In genomic region chr1:206538901-206539655, GRCh38 we compare ENCODE assay signal across 21 cellular contexts.
"Had no signal": no experiment of that assay in that cellular context is flagged by ENCODE, and none has a peak within 500 bp of the region (broad histone marks: within the 10 kb centered on the region; RNA-seq: fewer than 3 reads in every experiment).

No MANE protein-coding gene starts in this region.

- H3K9me3 Mint-ChIP-seq: activated naive CD4-positive, alpha-beta T cell treated with anti-CD3 and anti-CD28 coated beads, Interleukin-2, amount 10 ng/mL, durations not matched to agents 7 days and 5 days; activated naive CD8-positive, alpha-beta T cell treated with anti-CD3 and anti-CD28 coated beads, Interleukin-2, amount 50 U/mL, for 24 hours; naive thymus-derived CD4-positive, alpha-beta T cell; neural progenitor cell had no signal

- H3K27me3 ChIP-seq: gastrocnemius medialis, neural progenitor cell, testis had no signal

- H3K4me3 Mint-ChIP-seq: activated naive CD4-positive, alpha-beta T cell treated with anti-CD3 and anti-CD28 coated beads, Interleukin-2, amount 10 ng/mL, durations not matched to agents 7 days and 5 days; activated naive CD8-positive, alpha-beta T cell treated with anti-CD3 and anti-CD28 coated beads, Interleukin-2, amount 50 U/mL, for 24 hours; naive thymus-derived CD4-positive, alpha-beta T cell; neural progenitor cell had no signal

- ATAC-seq: gastrocnemius medialis; mucosa of descending colon; naive thymus-derived CD4-positive, alpha-beta T cell; psoas muscle had no signal

- H3K9me3 ChIP-seq: gastrocnemius medialis, mucosa of descending colon, psoas muscle, testis had no signal

- H3K27ac ChIP-seq: gastrocnemius medialis, neural progenitor cell, psoas muscle, testis had no signal

- H3K4me3 ChIP-seq: gastrocnemius medialis, mucosa of descending colon, neural progenitor cell, psoas muscle, smooth muscle cell, testis had no signal

- H3K27me3 Mint-ChIP-seq: activated naive CD8-positive, alpha-beta T cell treated with anti-CD3 and anti-CD28 coated beads, Interleukin-2, amount 50 U/mL, for 24 hours; naive thymus-derived CD4-positive, alpha-beta T cell had no signal

- DNase-seq: activated CD4-positive, CD25-positive, alpha-beta regulatory T cell treated with anti-CD3 and anti-CD28 coated beads, Interleukin-2, amount 50 U/mL, for 72 hours; activated CD8-positive, alpha-beta memory T cell treated with anti-CD3 and anti-CD28 coated beads for 24 hours; activated CD8-positive, alpha-beta memory T cell treated with anti-CD3 and anti-CD28 coated beads, Interleukin-2, amount 50 U/mL, for 48 hours; activated effector memory CD4-positive, alpha-beta T cell treated with Interleukin-2 at 50 U/mL for 16 hours; activated naive CD8-positive, alpha-beta T cell treated with anti-CD3 and anti-CD28 coated beads, Interleukin-2, amount 50 U/mL, for 24 hours; aorta; cerebellar nuclear complex; cortex of kidney; effector CD4-positive, alpha-beta T cell; gastrocnemius medialis; kidney; mucosa of descending colon; naive thymus-derived CD4-positive, alpha-beta T cell; psoas muscle; stimulated activated CD4-positive, alpha-beta T cell treated with anti-CD3 and anti-CD28 coated beads, Interleukin-4, amount 100 ng/mL, for 1 hour; T1000; testis had no signal

- H3K36me3 ChIP-seq: gastrocnemius medialis, neural progenitor cell had no signal

- H3K36me3 Mint-ChIP-seq: activated naive CD4-positive, alpha-beta T cell treated with anti-CD3 and anti-CD28 coated beads, Interleukin-2, amount 10 ng/mL, durations not matched to agents 7 days and 5 days; neural progenitor cell had no signal

- H3K4me1 ChIP-seq: gastrocnemius medialis, neural progenitor cell, psoas muscle had no signal

- H3K27ac Mint-ChIP-seq: activated naive CD4-positive, alpha-beta T cell treated with anti-CD3 and anti-CD28 coated beads, Interleukin-2, amount 10 ng/mL, durations not matched to agents 7 days and 5 days; activated naive CD8-positive, alpha-beta T cell treated with anti-CD3 and anti-CD28 coated beads, Interleukin-2, amount 50 U/mL, for 24 hours; neural progenitor cell had no signal

- FAIRE-seq: bronchial epithelial cell, kidney had no signal
